In the genomic region with DNA sequence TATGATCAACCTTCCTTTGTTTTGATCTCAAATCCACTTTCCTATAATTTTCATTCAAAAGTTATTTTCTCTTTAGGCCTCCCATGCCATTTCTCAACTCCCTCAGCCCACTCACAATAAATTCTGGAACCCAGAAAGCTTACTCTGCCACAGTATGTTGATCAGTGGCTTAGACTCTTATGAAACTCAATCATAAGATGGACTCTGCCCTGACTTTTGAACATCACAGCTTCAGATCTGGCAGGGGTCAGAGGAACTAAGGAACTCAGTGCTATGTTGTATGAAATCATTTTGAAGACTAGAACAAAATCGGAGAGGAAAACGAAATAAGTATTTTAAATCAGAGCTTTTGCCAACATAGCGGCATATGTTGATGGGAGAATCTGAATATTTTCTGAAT, we compare ENCODE assay signal across 13 cellular contexts. TPM values are rescaled to one million over a fixed set of nuclear protein-coding genes. Genes with fewer than 3 reads are reported as not detected.
DNase-seq lines count a peak whose midpoint lies in the region; ATAC-seq and TF ChIP-seq lines count a peak whose summit lies in the region.
"Had no signal": no experiment of that assay in that cellular context is flagged by ENCODE, and none has a peak within 500 bp of the region (broad histone marks: within the 10 kb centered on the region; RNA-seq: fewer than 3 reads in every experiment).

No MANE protein-coding gene starts in this region.

- no peak overlapping the region for H2AFZ ChIP-seq in OCI-LY7 (ENCODE audit: low read length)
- H2AFZ ChIP-seq: GM23248 had no signal

- TF ChIP-seq POLR2A in suprapubic skin (IDR thresholded peaks at IDR 0.05), result no peak

- intact Hi-C loops in OCI-LY7 (cut with micrococcal nuclease; ENCODE audit: unreplicated experiment), result no loop called here

- H4K20me1 ChIP-seq in OCI-LY7 (ENCODE audit: insufficient read depth, low read length), result no peaks in the 10 kb centered on the region

- no peaks in the 10 kb centered on the region for H3K27me3 ChIP-seq in liver (ENCODE audit: control insufficient read depth in 4 of 4, insufficient read depth in 4 of 4, low read length in 3 of 4)
- no peaks in the 10 kb centered on the region for H3K27me3 ChIP-seq in suprapubic skin
- H3K27me3 ChIP-seq: BE2C had no signal

- H3K9ac ChIP-seq in liver (ENCODE audit: low read depth in 1 of 2, low read length in 2 of 2), result no peak overlapping the region
- H3K9ac ChIP-seq: GM23248 had no signal

- peak; percentile 39 to 63 for TF ChIP-seq RAD21 in liver (IDR thresholded peaks at IDR 0.05)

- no peaks in the 10 kb centered on the region for H3K9me2 ChIP-seq in OCI-LY7 (ENCODE audit: insufficient read depth, low read length)

- TF ChIP-seq CTCF in liver (IDR thresholded peaks at IDR 0.05; ENCODE audit: low read depth, low read length, missing input control) (no peak), suprapubic skin (IDR thresholded peaks at IDR 0.05) (no peak), OCI-LY7 (conservative IDR thresholded peaks at IDR 0.05; ENCODE audit: low read length) (no peak)

- H3K27ac ChIP-seq in liver (ENCODE audit: low read depth in 1 of 2, low read length in 2 of 2) (peak overlapping the region; percentile 2 to 68), suprapubic skin (peak overlapping the region; percentile 48), OCI-LY7 (ENCODE audit: low read depth, low read length, poor library complexity, severe bottlenecking) (no peak overlapping the region)
- H3K27ac ChIP-seq: GM23248 had no signal

- H3K9me3 ChIP-seq in liver (ENCODE audit: control insufficient read depth in 4 of 4, low read length in 3 of 4) (no peaks in the 10 kb centered on the region), suprapubic skin (no peaks in the 10 kb centered on the region), OCI-LY7 (ENCODE audit: low read length) (0 out of 2 replicates have a peak, but pooled peaks cover 9% of the 10 kb centered on the region)
- H3K9me3 ChIP-seq: BE2C, HAP-1 had no signal

- no TSS peak for BruUV-seq in OCI-LY7 (replicated peaks; lab: Mats Ljungman, UMichigan)

- H3K36me3 ChIP-seq in liver (ENCODE audit: control insufficient read depth in 4 of 4, insufficient read depth in 3 of 4, low read depth in 1 of 4, low read length in 3 of 4) (no peaks in the 10 kb centered on the region), suprapubic skin (no peaks in the 10 kb centered on the region), OCI-LY7 (ENCODE audit: insufficient read depth, low read length) (no peaks in the 10 kb centered on the region)
- H3K36me3 ChIP-seq: BE2C, HAP-1 had no signal

- no peak for ATAC-seq in HG03378 (IDR thresholded peaks at IDR 0.05; ENCODE audit: unreplicated experiment)

- no peaks in the 10 kb centered on the region for H3K79me2 ChIP-seq in OCI-LY7 (ENCODE audit: insufficient read depth, low read depth, low read length)

- H3K4me3 ChIP-seq in liver (ENCODE audit: low read depth in 1 of 3, low read length in 3 of 3) (no peak overlapping the region), suprapubic skin (no peak overlapping the region), OCI-LY7 (ENCODE audit: low read depth, low read length, poor library complexity, severe bottlenecking) (no peak overlapping the region)
- H3K4me3 ChIP-seq: GM23248, HAP-1 had no signal

- POLR2A ChIA-PET in OCI-LY7 (lab: Charles Lee), result no interaction called here

- 62% methylated on average over 3 of the region's 3 CpGs for WGBS in liver
- WGBS in suprapubic skin, result 92% methylated on average over 3 of the region's 3 CpGs

- DNase-seq in ecto neural progenitor cell (ENCODE audit: low spot score) (peak; percentile 0), suprapubic skin (ENCODE audit: low spot score in 2 of 2) (no peak), OCI-LY7 (ENCODE audit: low spot score) (no peak)
- no peak for DNase-seq in activated CD4-positive, alpha-beta T cell treated with anti-CD3 and anti-CD28 coated beads for 48 hours
- DNase-seq: ACHN; BE2C; C1 segment of cervical spinal cord; Caco-2; CD4-positive, alpha-beta T cell; GM23248 had no signal

- no peak for TF ChIP-seq EP300 in suprapubic skin (IDR thresholded peaks at IDR 0.05)

- H3K4me1 ChIP-seq in liver (ENCODE audit: control insufficient read depth in 4 of 4, insufficient read depth in 4 of 4, low read length in 3 of 4), result peaks cover 6 to 37% (median 29%) of the 10 kb centered on the region in 4 donors
- peaks cover 14% of the 10 kb centered on the region for H3K4me1 ChIP-seq in suprapubic skin
- no peaks in the 10 kb centered on the region for H3K4me1 ChIP-seq in OCI-LY7 (ENCODE audit: insufficient read depth, low read length, poor library complexity, severe bottlenecking)
- H3K4me1 ChIP-seq: BE2C, HAP-1 had no signal

- CTCF ChIA-PET in OCI-LY7 (lab: Charles Lee; ENCODE audit: unreplicated experiment), result no interaction called here

- H3K4me2 ChIP-seq in OCI-LY7 (ENCODE audit: low read length), result no peak overlapping the region

TF ChIP-seq in liver, 16 proteins besides CTCF, POLR2A, EP300 and RAD21:
- peak; percentile 79 to 88 for TF ChIP-seq RXRA (IDR thresholded peaks at IDR 0.05)
- peak in 1 of 2 donors; percentile 75 for TF ChIP-seq JUND (IDR thresholded peaks at IDR 0.05)
- TF ChIP-seq, protein P1, sequence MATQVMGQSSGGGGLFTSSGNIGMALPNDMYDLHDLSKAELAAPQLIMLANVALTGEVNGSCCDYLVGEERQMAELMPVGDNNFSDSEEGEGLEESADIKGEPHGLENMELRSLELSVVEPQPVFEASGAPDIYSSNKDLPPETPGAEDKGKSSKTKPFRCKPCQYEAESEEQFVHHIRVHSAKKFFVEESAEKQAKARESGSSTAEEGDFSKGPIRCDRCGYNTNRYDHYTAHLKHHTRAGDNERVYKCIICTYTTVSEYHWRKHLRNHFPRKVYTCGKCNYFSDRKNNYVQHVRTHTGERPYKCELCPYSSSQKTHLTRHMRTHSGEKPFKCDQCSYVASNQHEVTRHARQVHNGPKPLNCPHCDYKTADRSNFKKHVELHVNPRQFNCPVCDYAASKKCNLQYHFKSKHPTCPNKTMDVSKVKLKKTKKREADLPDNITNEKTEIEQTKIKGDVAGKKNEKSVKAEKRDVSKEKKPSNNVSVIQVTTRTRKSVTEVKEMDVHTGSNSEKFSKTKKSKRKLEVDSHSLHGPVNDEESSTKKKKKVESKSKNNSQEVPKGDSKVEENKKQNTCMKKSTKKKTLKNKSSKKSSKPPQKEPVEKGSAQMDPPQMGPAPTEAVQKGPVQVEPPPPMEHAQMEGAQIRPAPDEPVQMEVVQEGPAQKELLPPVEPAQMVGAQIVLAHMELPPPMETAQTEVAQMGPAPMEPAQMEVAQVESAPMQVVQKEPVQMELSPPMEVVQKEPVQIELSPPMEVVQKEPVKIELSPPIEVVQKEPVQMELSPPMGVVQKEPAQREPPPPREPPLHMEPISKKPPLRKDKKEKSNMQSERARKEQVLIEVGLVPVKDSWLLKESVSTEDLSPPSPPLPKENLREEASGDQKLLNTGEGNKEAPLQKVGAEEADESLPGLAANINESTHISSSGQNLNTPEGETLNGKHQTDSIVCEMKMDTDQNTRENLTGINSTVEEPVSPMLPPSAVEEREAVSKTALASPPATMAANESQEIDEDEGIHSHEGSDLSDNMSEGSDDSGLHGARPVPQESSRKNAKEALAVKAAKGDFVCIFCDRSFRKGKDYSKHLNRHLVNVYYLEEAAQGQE (IDR thresholded peaks at IDR 0.05), result no peak
- peak; percentile 67 for TF ChIP-seq YY1 (IDR thresholded peaks at IDR 0.05)
- no peak for TF ChIP-seq TAF1 (conservative IDR thresholded peaks at IDR 0.05)
- TF ChIP-seq FOXA1 (IDR thresholded peaks at IDR 0.05), result peak; percentile 16
- peak; percentile 98 for TF ChIP-seq HNF4A (conservative IDR thresholded peaks at IDR 0.05)
- peak in 1 of 2 donors; percentile 42 for TF ChIP-seq EGR1 (IDR thresholded peaks at IDR 0.05; ENCODE audit: low read depth in 2 of 2)
- TF ChIP-seq, protein P2, sequence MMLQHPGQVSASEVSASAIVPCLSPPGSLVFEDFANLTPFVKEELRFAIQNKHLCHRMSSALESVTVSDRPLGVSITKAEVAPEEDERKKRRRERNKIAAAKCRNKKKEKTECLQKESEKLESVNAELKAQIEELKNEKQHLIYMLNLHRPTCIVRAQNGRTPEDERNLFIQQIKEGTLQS (IDR thresholded peaks at IDR 0.05), result no peak
- no peak for TF ChIP-seq GABPA (IDR thresholded peaks at IDR 0.05 in 1 of 2, conservative IDR thresholded peaks at IDR 0.05 in 1 of 2)
- TF ChIP-seq SP1 (IDR thresholded peaks at IDR 0.05), result peak; percentile 89
- peak; percentile 86 for TF ChIP-seq MAX (IDR thresholded peaks at IDR 0.05)
- TF ChIP-seq FOXA2 (IDR thresholded peaks at IDR 0.05), result peak; percentile 14
- no peak for TF ChIP-seq NR2F2 (IDR thresholded peaks at IDR 0.05)
- TF ChIP-seq, protein P3, sequence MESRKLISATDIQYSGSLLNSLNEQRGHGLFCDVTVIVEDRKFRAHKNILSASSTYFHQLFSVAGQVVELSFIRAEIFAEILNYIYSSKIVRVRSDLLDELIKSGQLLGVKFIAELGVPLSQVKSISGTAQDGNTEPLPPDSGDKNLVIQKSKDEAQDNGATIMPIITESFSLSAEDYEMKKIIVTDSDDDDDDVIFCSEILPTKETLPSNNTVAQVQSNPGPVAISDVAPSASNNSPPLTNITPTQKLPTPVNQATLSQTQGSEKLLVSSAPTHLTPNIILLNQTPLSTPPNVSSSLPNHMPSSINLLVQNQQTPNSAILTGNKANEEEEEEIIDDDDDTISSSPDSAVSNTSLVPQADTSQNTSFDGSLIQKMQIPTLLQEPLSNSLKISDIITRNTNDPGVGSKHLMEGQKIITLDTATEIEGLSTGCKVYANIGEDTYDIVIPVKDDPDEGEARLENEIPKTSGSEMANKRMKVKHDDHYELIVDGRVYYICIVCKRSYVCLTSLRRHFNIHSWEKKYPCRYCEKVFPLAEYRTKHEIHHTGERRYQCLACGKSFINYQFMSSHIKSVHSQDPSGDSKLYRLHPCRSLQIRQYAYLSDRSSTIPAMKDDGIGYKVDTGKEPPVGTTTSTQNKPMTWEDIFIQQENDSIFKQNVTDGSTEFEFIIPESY (IDR thresholded peaks at IDR 0.05), result peak; percentile 49
- peak; percentile 88 for TF ChIP-seq HNF4G (IDR thresholded peaks at IDR 0.05)

RNA-seq across cellular contexts. Expression of gene LGALSL, which starts 59.8 kb away (rescaled TPM):
- total RNA-seq in liver (1 to 10 TPM; 4.4 to 8.7 TPM), suprapubic skin (100 to 1,000 TPM in 2 of 4 donors, 10 to 100 TPM in 2; 74.2 to 133 (median 106) TPM), OCI-LY7 (2022) (3.8 and 4.5 TPM in 2 replicates)
- polyA plus RNA-seq in liver, result 1 to 10 TPM; 2.4 to 3.2 TPM
- 3.1 and 3.2 TPM in 2 replicates for total RNA-seq in OCI-LY7 (2014; rRNA removed; shearing (Covaris generic))

Comparison
In these comparisons a context has a peak if more than half of its experiments do, and no peak if none do; other contexts are left out.
1. RNA of gene LGALSL, which starts 59.8 kb away (total RNA-seq): 74.2 to 133 TPM in suprapubic skin; 4.4 to 8.7 TPM in liver and 3.1 to 4.5 TPM in OCI-LY7; every median in the first group is over 4 times any median in the second.